In the genomic region with DNA sequence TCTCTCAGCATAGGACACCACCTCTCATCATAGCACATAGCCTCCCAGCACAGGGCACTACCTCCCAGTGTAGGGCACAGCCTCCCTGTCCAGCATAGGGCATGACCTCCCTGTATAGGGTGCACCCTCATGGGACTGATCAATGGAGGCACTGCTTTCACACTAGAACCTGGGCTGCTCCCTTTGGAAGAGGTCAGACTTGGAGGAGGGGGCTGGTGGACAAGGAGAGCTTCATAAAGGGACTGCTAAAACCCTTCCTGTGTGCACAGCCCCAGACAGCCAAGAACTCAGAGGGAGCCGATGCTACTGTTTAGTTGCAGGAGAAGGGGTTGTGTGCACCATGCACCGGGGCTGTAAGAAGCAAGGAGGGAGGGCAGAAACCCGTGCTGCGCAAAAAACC, we compare ENCODE assay signal across 12 cellular contexts. TPM values are rescaled to one million over a fixed set of nuclear protein-coding genes. Genes with fewer than 3 reads are reported as not detected.
"Had no signal": no experiment of that assay in that cellular context is flagged by ENCODE, and none has a peak within 500 bp of the region (broad histone marks: within the 10 kb centered on the region; RNA-seq: fewer than 3 reads in every experiment).

No MANE protein-coding gene starts in this region.

- H3K36me3 ChIP-seq: HAP-1 had no signal

- H2AFZ ChIP-seq: GM23248 had no signal

- H3K27ac Mint-ChIP-seq: HFFc6 had no signal

- H3K9me3 Mint-ChIP-seq: HFFc6 had no signal

- H3K9me3 ChIP-seq: HAP-1 had no signal

- FAIRE-seq: K562 had no signal

- H3K4me3 ChIP-seq: GM23248, HAP-1, K562 had no signal

- H3K9ac ChIP-seq: GM23248 had no signal

- ATAC-seq: HCT116, K562 had no signal

- DNase-seq: GM23248, GOT3, H7, HFFc6, IMR-90, KG1 had no signal

- H3K27ac ChIP-seq: GM23248, HL-60 had no signal

- H3K4me3 Mint-ChIP-seq: HFFc6 had no signal

- H3K4me1 ChIP-seq: HAP-1 had no signal

RNA-seq across cellular contexts. Expression of gene CST4, which starts 21.9 kb away (rescaled TPM):
- total RNA-seq: GM23248, H4, H7, HFFc6, HT1080, IMR-90, K562 had no signal
- polyA plus RNA-seq: GM23248, IMR-90, K562 had no signal

RNA-seq across cellular contexts. Expression of gene CST1, which starts 40.0 kb away (rescaled TPM):
- total RNA-seq: GM23248, HFFc6, HT1080, IMR-90, K562 had no signal
- polyA plus RNA-seq: GM23248, IMR-90, K562 had no signal
